9 cellular contexts compared by ENCODE assay signal in the genomic region with DNA sequence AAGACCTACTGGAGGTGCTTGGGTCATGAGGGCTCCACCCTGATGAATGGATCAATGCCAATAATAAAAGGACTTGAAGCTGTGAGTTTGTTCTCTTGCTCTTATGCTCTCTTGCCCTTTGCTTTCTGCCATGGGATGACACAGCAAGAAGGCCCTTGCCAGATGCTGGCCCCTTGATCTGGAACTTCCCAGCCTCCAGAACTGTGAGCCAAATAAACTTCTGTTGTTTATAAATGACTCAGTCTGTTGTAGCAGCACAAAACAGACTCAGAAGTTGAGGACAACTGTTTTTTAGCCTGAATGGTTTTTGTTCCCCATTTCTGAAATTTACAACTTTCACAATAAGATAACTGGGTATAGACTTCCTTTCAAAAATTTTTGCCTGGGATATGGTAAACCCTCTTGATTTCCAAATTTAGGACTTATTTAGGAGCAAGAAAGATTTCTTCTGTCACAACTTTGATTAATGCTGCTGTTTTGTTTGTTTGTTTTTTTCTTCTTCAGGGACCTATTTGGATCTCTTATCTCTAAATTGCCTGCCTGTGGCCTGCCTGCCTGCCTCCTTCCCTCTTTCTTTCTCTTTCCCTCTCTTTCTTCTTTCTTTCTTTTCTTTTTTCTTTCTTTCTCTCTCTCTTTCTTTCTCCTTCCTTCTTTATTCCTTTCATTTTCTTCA. TPM values are rescaled to one million over a fixed set of nuclear protein-coding genes. Genes with fewer than 3 reads are reported as not detected.
A peak's percentile ranks its signal among the peaks of the same experiment; 100 is the strongest.
DNase-seq lines count a peak whose midpoint lies in the region; ATAC-seq, FAIRE-seq and TF ChIP-seq lines count a peak whose summit lies in the region.
"Had no signal": no experiment of that assay in that cellular context is flagged by ENCODE, and none has a peak within 500 bp of the region (broad histone marks: within the 10 kb centered on the region; RNA-seq: fewer than 3 reads in every experiment).

No MANE protein-coding gene starts in this region.

- H3K79me1 ChIP-seq in IMR-90 (ENCODE audit: low read depth in 1 of 2, low read length in 2 of 2): no peaks in the 10 kb centered on the region

- no TSS peak for BruUV-seq in IMR-90 (replicated peaks; lab: Mats Ljungman, UMichigan)

- TF ChIP-seq POLR2A in IMR-90 (IDR thresholded peaks at IDR 0.05; ENCODE audit: low read depth, low read length) (no peak), H54 (IDR thresholded peaks at IDR 0.05; ENCODE audit: low read depth, low read length) (no peak)

- H2AFZ ChIP-seq in IMR-90 (replicated peaks; ENCODE audit: low read length, poor library complexity): peak overlapping the region; percentile 56

- no peak overlapping the region; the same call in 1 of the 2 replicates for H3K18ac ChIP-seq in IMR-90 (ENCODE audit: low read depth, low read length)

- H3K4me3 ChIP-seq in CD8-positive, alpha-beta T cell (ENCODE audit: low read depth, low read length): no peak overlapping the region
- H3K4me3 ChIP-seq in IMR-90 (ENCODE audit: insufficient read depth, low read depth, low read length): no peak overlapping the region

- POLR2A ChIA-PET in CD8-positive, alpha-beta T cell (lab: Charles Lee): no interaction called here
- POLR2A ChIA-PET in IMR-90 (lab: Charles Lee; ENCODE audit: unreplicated experiment): no interaction called here

- peak overlapping the region; percentile 69; the same call in 1 of the 2 replicates for H2BK20ac ChIP-seq in IMR-90 (ENCODE audit: low read depth, low read length)

- H2BK5ac ChIP-seq in IMR-90 (ENCODE audit: low read depth, low read length, poor library complexity, severe bottlenecking): peak overlapping the region; percentile 70

- no peak for ATAC-seq in CD8-positive, alpha-beta T cell
- ATAC-seq in GM21447 (IDR thresholded peaks at IDR 0.05; ENCODE audit: unreplicated experiment): peak; percentile 81
- ATAC-seq in IMR-90 (ENCODE audit: low read depth): peak; percentile 80

- H3K4ac ChIP-seq in IMR-90 (ENCODE audit: low read depth, low read length): no peak overlapping the region; the same call in 1 of the 2 replicates

- dilution Hi-C loops in IMR-90 (cut with HindIII; ENCODE audit: low sequenced_read_pairs, unreplicated experiment): no loop called here

- no peak overlapping the region for H2BK120ac ChIP-seq in IMR-90 (ENCODE audit: low read depth, low read length)

- no peaks in the 10 kb centered on the region for H3K9me3 Mint-ChIP-seq in CD8-positive, alpha-beta T cell
- H3K9me3 Mint-ChIP-seq: activated naive CD4-positive, alpha-beta T cell treated with anti-CD3 and anti-CD28 coated beads, Interleukin-2, amount 50 U/mL, for 24 hours had no signal

- no peak overlapping the region for H3K27ac Mint-ChIP-seq in CD8-positive, alpha-beta T cell
- H3K27ac Mint-ChIP-seq: activated naive CD4-positive, alpha-beta T cell treated with anti-CD3 and anti-CD28 coated beads, Interleukin-2, amount 50 U/mL, for 24 hours had no signal

- H3K4me3 Mint-ChIP-seq in CD8-positive, alpha-beta T cell: no peak overlapping the region
- H3K4me3 Mint-ChIP-seq: activated naive CD4-positive, alpha-beta T cell treated with anti-CD3 and anti-CD28 coated beads, Interleukin-2, amount 50 U/mL, for 24 hours had no signal

- H2AK9ac ChIP-seq in IMR-90 (replicated peaks; ENCODE audit: low read depth, low read length, poor library complexity): peak overlapping the region; percentile 92

- H3K9ac ChIP-seq in IMR-90 (ENCODE audit: low read depth, low read length): no peak overlapping the region

- no peak for DNase-seq in CD8-positive, alpha-beta T cell
- DNase-seq in IMR-90 (peak; percentile 66), fibroblast of the conjunctiva (ENCODE audit: low read depth) (peak; percentile 47), NCI-H526 treated with DMSO at 0.1 percent for 48 hours (lab: John Stamatoyannopoulos, UW) (no peak), H54 (ENCODE audit: insufficient read length, low spot score) (no peak), NCI-H2227 (lab: John Stamatoyannopoulos, UW; ENCODE audit: unreplicated experiment) (no peak), middle frontal gyrus (ENCODE audit: extremely low spot score, low spot score) (no peak)

- no peak for TF ChIP-seq RAD21 in IMR-90 (IDR thresholded peaks at IDR 0.05; ENCODE audit: low read length)

- H4K8ac ChIP-seq in IMR-90 (ENCODE audit: low read depth in 2 of 2, low read length in 2 of 2): no peak overlapping the region

- H3K56ac ChIP-seq in IMR-90 (ENCODE audit: extremely low read depth, insufficient read depth, low read length): no peak overlapping the region

- no peaks in the 10 kb centered on the region for H3K9me1 ChIP-seq in IMR-90 (ENCODE audit: insufficient read depth, low read length)

- peaks cover 5% of the 10 kb centered on the region for H3K27me3 Mint-ChIP-seq in CD8-positive, alpha-beta T cell (ENCODE audit: low read depth)

- no peaks in the 10 kb centered on the region for H3K4me1 Mint-ChIP-seq in CD8-positive, alpha-beta T cell (ENCODE audit: low read depth)
- H3K4me1 Mint-ChIP-seq: activated naive CD4-positive, alpha-beta T cell treated with anti-CD3 and anti-CD28 coated beads, Interleukin-2, amount 50 U/mL, for 24 hours had no signal

- no peak overlapping the region for H3K4me2 ChIP-seq in IMR-90 (ENCODE audit: low read depth, low read length)

- CTCF ChIA-PET in CD8-positive, alpha-beta T cell (lab: Charles Lee): no interaction called here
- CTCF ChIA-PET in IMR-90 (lab: Yijun Ruan, JAX): no interaction called here

- H3K9me3 ChIP-seq in CD8-positive, alpha-beta T cell (ENCODE audit: low read length): no peaks in the 10 kb centered on the region
- peaks cover 4% of the 10 kb centered on the region; the same call in 1 of the 2 replicates for H3K9me3 ChIP-seq in IMR-90 (ENCODE audit: control insufficient read depth, insufficient read depth, low read length)

- 0 out of 2 replicates have a peak overlapping the region, but pooled peaks have one; percentile 37 for H3K14ac ChIP-seq in IMR-90 (replicated peaks; ENCODE audit: low read depth, low read length)

- intact Hi-C loops in CD8-positive, alpha-beta T cell (cut with DNase I, micrococcal nuclease): no loop called here
- intact Hi-C loops in IMR-90 (cut with micrococcal nuclease): no loop called here

- H4K20me1 ChIP-seq in IMR-90 (ENCODE audit: insufficient read depth, low read length): no peaks in the 10 kb centered on the region

- H3K36me3 Mint-ChIP-seq in CD8-positive, alpha-beta T cell: no peaks in the 10 kb centered on the region

- no peaks in the 10 kb centered on the region for H3K36me3 ChIP-seq in CD8-positive, alpha-beta T cell (ENCODE audit: insufficient read depth, low read length)
- no peaks in the 10 kb centered on the region for H3K36me3 ChIP-seq in IMR-90 (ENCODE audit: control insufficient read depth, insufficient read depth, low read length)

- no peak overlapping the region for H3K27ac ChIP-seq in CD8-positive, alpha-beta T cell (ENCODE audit: low read depth, low read length)
- H3K27ac ChIP-seq in IMR-90 (ENCODE audit: insufficient read depth, low read length): peak overlapping the region; percentile 85; the same call in 1 of the 2 replicates

- no peaks in the 10 kb centered on the region for H3K27me3 ChIP-seq in CD8-positive, alpha-beta T cell (ENCODE audit: insufficient read depth, low read length)
- H3K27me3 ChIP-seq in IMR-90 (ENCODE audit: control insufficient read depth, insufficient read depth, low read length): no peaks in the 10 kb centered on the region

- H2BK15ac ChIP-seq in IMR-90 (ENCODE audit: low read depth, low read length): no peak overlapping the region; the same call in 2 of the 3 replicates

- TF ChIP-seq CTCF in CD8-positive, alpha-beta T cell (IDR thresholded peaks at IDR 0.05): peak; percentile 16
- no peak for TF ChIP-seq CTCF in IMR-90 (conservative IDR thresholded peaks at IDR 0.05; ENCODE audit: low read depth, low read length)

- no peak overlapping the region for H2AK5ac ChIP-seq in IMR-90 (ENCODE audit: low read depth, low read length)

- in situ Hi-C loops in IMR-90 (cut with MboI; ENCODE audit: low sequenced_read_pairs): no loop called here

- H3K23ac ChIP-seq in IMR-90 (ENCODE audit: low read depth, low read length): 0 out of 2 replicates have a peak overlapping the region, but pooled peaks have one; percentile 11

- no peaks in the 10 kb centered on the region for H3K4me1 ChIP-seq in CD8-positive, alpha-beta T cell (ENCODE audit: insufficient read depth, low read length)
- peaks cover 2% of the 10 kb centered on the region; the same call in 1 of the 2 replicates for H3K4me1 ChIP-seq in IMR-90 (ENCODE audit: control insufficient read depth, insufficient read depth, low read length)

- H4K5ac ChIP-seq in IMR-90 (ENCODE audit: low read depth, low read length): no peak overlapping the region

- H4K91ac ChIP-seq in IMR-90 (ENCODE audit: insufficient read depth, low read depth, low read length): no peak overlapping the region; the same call in 1 of the 2 replicates

- no peak for FAIRE-seq in H54 (lab: Jason Lieb, UNC)

TF ChIP-seq in IMR-90, 13 proteins besides CTCF, POLR2A, EP300 and RAD21:
- TF ChIP-seq, protein P1, sequence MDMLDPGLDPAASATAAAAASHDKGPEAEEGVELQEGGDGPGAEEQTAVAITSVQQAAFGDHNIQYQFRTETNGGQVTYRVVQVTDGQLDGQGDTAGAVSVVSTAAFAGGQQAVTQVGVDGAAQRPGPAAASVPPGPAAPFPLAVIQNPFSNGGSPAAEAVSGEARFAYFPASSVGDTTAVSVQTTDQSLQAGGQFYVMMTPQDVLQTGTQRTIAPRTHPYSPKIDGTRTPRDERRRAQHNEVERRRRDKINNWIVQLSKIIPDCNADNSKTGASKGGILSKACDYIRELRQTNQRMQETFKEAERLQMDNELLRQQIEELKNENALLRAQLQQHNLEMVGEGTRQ (IDR thresholded peaks at IDR 0.05; ENCODE audit: low read depth, low read length): no peak
- TF ChIP-seq, protein P2, sequence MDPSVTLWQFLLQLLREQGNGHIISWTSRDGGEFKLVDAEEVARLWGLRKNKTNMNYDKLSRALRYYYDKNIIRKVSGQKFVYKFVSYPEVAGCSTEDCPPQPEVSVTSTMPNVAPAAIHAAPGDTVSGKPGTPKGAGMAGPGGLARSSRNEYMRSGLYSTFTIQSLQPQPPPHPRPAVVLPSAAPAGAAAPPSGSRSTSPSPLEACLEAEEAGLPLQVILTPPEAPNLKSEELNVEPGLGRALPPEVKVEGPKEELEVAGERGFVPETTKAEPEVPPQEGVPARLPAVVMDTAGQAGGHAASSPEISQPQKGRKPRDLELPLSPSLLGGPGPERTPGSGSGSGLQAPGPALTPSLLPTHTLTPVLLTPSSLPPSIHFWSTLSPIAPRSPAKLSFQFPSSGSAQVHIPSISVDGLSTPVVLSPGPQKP (IDR thresholded peaks at IDR 0.05; ENCODE audit: borderline replicate concordance, low read depth, low read length): no peak
- TF ChIP-seq NFE2L2 (IDR thresholded peaks at IDR 0.05; ENCODE audit: low read depth, low read length) (peak; percentile 68; the same call in 1 of the 2 replicates), FOS (IDR thresholded peaks at IDR 0.05; ENCODE audit: low read depth, low read length) (peak; percentile 21; the same call in 1 of the 2 replicates)

RNA-seq across cellular contexts. Expression of a gene that starts 12.1 kb away (rescaled TPM):
- under 1 TPM; 0.69 to 0.84 TPM for total RNA-seq in CD8-positive, alpha-beta T cell
- total RNA-seq in IMR-90 (2012; rRNA removed): under 0.01 TPM in 1 of 2 replicates, not detected in the other
- polyA plus RNA-seq in IMR-90 (2012; rRNA removed): not detected in 2 replicates
- polyA plus RNA-seq in IMR-90 (2012; cell fraction: cytosol; rRNA removed): not detected in 2 replicates
- polyA plus RNA-seq in IMR-90 (2012; cell fraction: nucleus; rRNA removed; ENCODE audit: low replicate concordance): 0.09 TPM in 1 of 2 replicates, not detected in the other

Comparison
In these comparisons a context has a peak if more than half of its experiments do, and no peak if none do; other contexts are left out.
1. DNase-seq: peak in IMR-90 (single experiment) and fibroblast of the conjunctiva (single experiment); none in CD8-positive, alpha-beta T cell (0 of 7), NCI-H526 treated with DMSO at 0.1 percent for 48 hours (single experiment), H54 (single experiment), NCI-H2227 (single experiment) and middle frontal gyrus (single experiment).